In genomic region chr1:72280714-72281113, GRCh38 we compare ENCODE assay signal across 10 cellular contexts. TPM values are rescaled to one million over a fixed set of nuclear protein-coding genes. Genes with fewer than 3 reads are reported as not detected.
DNase-seq lines count a peak whose midpoint lies in the region; FAIRE-seq and TF ChIP-seq lines count a peak whose summit lies in the region.
"Had no signal": no experiment of that assay in that cellular context is flagged by ENCODE, and none has a peak within 500 bp of the region (broad histone marks: within the 10 kb centered on the region; RNA-seq: fewer than 3 reads in every experiment).

No MANE protein-coding gene starts in this region.

- H3K36me3 ChIP-seq in suprapubic skin: no peaks in the 10 kb centered on the region

- peaks cover 18% of the 10 kb centered on the region for H3K4me1 ChIP-seq in suprapubic skin

- H3K4me3 ChIP-seq in foreskin fibroblast (ENCODE audit: low read depth in 1 of 2, low read length in 2 of 2): peak overlapping the region; percentile 85 to 91
- H3K4me3 ChIP-seq in suprapubic skin: peak overlapping the region; percentile 71

- no peaks in the 10 kb centered on the region for H3K9me3 ChIP-seq in suprapubic skin

- H3K27ac ChIP-seq in suprapubic skin: no peak overlapping the region

- no peak for TF ChIP-seq CTCF in foreskin fibroblast (IDR thresholded peaks at IDR 0.05; ENCODE audit: low read depth, low read length)
- TF ChIP-seq CTCF in suprapubic skin (IDR thresholded peaks at IDR 0.05): no peak

- peak; percentile 38 for DNase-seq in NCI-H748 (lab: John Stamatoyannopoulos, UW; ENCODE audit: unreplicated experiment)
- no peak for DNase-seq in NCI-H748 treated with DMSO at 0.1 percent for 48 hours (lab: John Stamatoyannopoulos, UW)
- DNase-seq in NCI-H69 (lab: John Stamatoyannopoulos, UW): peak; percentile 25
- peak in 1 of 2 donors; percentile 34 for DNase-seq in foreskin fibroblast
- DNase-seq in suprapubic skin (ENCODE audit: low spot score in 2 of 2): no peak
- DNase-seq in GM19239 (ENCODE audit: insufficient read length, low spot score): no peak
- no peak for DNase-seq in HPDE6-E6E7 (ENCODE audit: extremely low spot score)
- DNase-seq in activated gamma-delta T cell treated with Interleukin-2 at 50 U/mL for 16 hours: no peak
- DNase-seq: stimulated activated CD4-positive, alpha-beta T cell treated with anti-CD3 and anti-CD28 coated beads, Interleukin-4, amount 100 ng/mL, for 24 hours had no signal

- TF ChIP-seq POLR2A in suprapubic skin (IDR thresholded peaks at IDR 0.05): no peak

- no peak for TF ChIP-seq EP300 in suprapubic skin (IDR thresholded peaks at IDR 0.05)

- no peaks in the 10 kb centered on the region for H3K27me3 ChIP-seq in suprapubic skin

- WGBS in suprapubic skin: 24% methylated on average over 1 of the region's 1 CpG

- FAIRE-seq in GM19239 (lab: Jason Lieb, UNC): no peak
- FAIRE-seq: GM12892 had no signal

RNA-seq across cellular contexts. Expression of gene NEGR1, which starts 1.6 kb away (rescaled TPM):
- total RNA-seq in suprapubic skin: 1 to 10 TPM; 3.0 to 9.9 (median 3.8) TPM

Comparison
In these comparisons a context has a peak if more than half of its experiments do, and no peak if none do; other contexts are left out.
1. DNase-seq: peak in NCI-H748 (single experiment) and NCI-H69 (single experiment); none in NCI-H748 treated with DMSO at 0.1 percent for 48 hours (single experiment), suprapubic skin (0 of 2), GM19239 (single experiment), HPDE6-E6E7 (single experiment) and activated gamma-delta T cell treated with Interleukin-2 at 50 U/mL for 16 hours (single experiment).